In the genomic region with DNA sequence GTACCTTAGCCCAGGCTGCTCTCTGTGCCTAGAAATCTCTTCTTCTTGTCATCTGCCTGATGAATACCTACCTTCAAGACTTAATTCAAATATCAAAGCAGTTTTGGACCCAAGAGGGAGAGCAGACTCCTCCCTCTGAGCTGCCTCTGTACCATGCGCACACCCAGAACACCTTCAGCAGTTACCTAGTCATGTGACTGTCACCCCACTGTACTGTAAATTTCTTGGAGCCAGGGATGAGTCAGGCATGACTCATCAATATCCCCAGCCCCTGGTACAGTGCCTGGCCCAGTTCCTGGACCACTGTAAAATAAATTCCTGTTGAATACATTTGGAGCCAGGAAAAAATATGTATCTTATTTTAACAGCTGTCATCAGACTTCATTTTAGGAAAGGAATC, we compare ENCODE assay signal across 7 cellular contexts.
DNase-seq lines count a peak whose midpoint lies in the region; ATAC-seq, FAIRE-seq and TF ChIP-seq lines count a peak whose summit lies in the region.
"Not testable (repeated sequence)": the region's sequence is repeated elsewhere in the genome, so short reads cannot be mapped to it uniquely, and the experiment has no call there.

No MANE protein-coding gene starts in this region.

- H3K14ac ChIP-seq in IMR-90 (replicated peaks; ENCODE audit: low read depth, low read length) = not testable (repeated sequence)

- H3K9me3 ChIP-seq in A549; IMR-90 (ENCODE audit: control insufficient read depth, insufficient read depth, low read length); PC-3 (ENCODE audit: low read length); RWPE2 (ENCODE audit: severe bottlenecking); K562 (replicated peaks; ENCODE audit: control insufficient read depth, insufficient read depth, low read depth, low read length); endothelial cell of umbilical vein (replicated peaks; ENCODE audit: control insufficient read depth, insufficient read depth, low read length); HepG2 (ENCODE audit: low read length): not testable (repeated sequence)

- CTCF ChIA-PET in A549 (lab: Yijun Ruan, JAX); IMR-90 (lab: Yijun Ruan, JAX); PC-3 (lab: Charles Lee); K562 (lab: Yijun Ruan, JAX; ENCODE audit: low intra/inter-chr PET ratio); HepG2 (lab: Yijun Ruan, JAX; ENCODE audit: low intra/inter-chr PET ratio, low total read pairs): not testable (repeated sequence)
- CTCF ChIA-PET in endothelial cell of umbilical vein (lab: Charles Lee) = interaction anchor here (1.3 kb wide), 1 partner anchor 328 kb away, joined by 4 read pairs; no protein-coding TSS in a partner anchor

- not testable (repeated sequence) for H3K27me3 ChIP-seq in IMR-90 (ENCODE audit: control insufficient read depth, insufficient read depth, low read length); PC-3 (ENCODE audit: low read length); RWPE2 (ENCODE audit: insufficient read depth, poor library complexity, severe bottlenecking); K562 (ENCODE audit: control insufficient read depth in 2 of 2, insufficient read depth in 2 of 2, low read length in 2 of 2); endothelial cell of umbilical vein (ENCODE audit: control insufficient read depth in 2 of 2, insufficient read depth in 2 of 2, low read length in 2 of 2); HepG2 (ENCODE audit: control insufficient read depth in 1 of 2, insufficient read depth in 2 of 2, low read length in 2 of 2)

- not testable (repeated sequence) for H3K18ac ChIP-seq in IMR-90 (ENCODE audit: low read depth, low read length)

- H4K91ac ChIP-seq in IMR-90 (ENCODE audit: insufficient read depth, low read depth, low read length) = not testable (repeated sequence)

- not testable (repeated sequence) for H3K4me3 ChIP-seq in A549; IMR-90 (ENCODE audit: insufficient read depth, low read depth, low read length); PC-3 (ENCODE audit: low read length); RWPE2 (ENCODE audit: severe bottlenecking); K562; endothelial cell of umbilical vein (replicated peaks in 1 of 3; ENCODE audit: insufficient read depth in 1 of 3, low read depth in 1 of 3, low read length in 3 of 3); HepG2 (replicated peaks in 1 of 3; ENCODE audit: insufficient read depth in 1 of 3, low read depth in 2 of 3, low read length in 3 of 3)

- not testable (repeated sequence) for H3K9me1 ChIP-seq in IMR-90 (ENCODE audit: insufficient read depth, low read length); K562 (ENCODE audit: control insufficient read depth, insufficient read depth, low read length); endothelial cell of umbilical vein (replicated peaks; ENCODE audit: control insufficient read depth, extremely low read depth, insufficient read depth, low read length)

- not testable (repeated sequence) for H2AFZ ChIP-seq in IMR-90 (replicated peaks; ENCODE audit: low read length, poor library complexity); PC-3 (ENCODE audit: low read length); endothelial cell of umbilical vein (ENCODE audit: low read depth, low read length); HepG2 (ENCODE audit: low read length)
- H2AFZ ChIP-seq in K562 (ENCODE audit: low read depth, low read length) = peak overlapping the region; percentile 49

- not testable (repeated sequence) for DNase-seq in A549 (ENCODE audit: low read depth in 1 of 2, low spot score in 1 of 2); IMR-90; PC-3; RWPE2 (ENCODE audit: low spot score); endothelial cell of umbilical vein (ENCODE audit: low read depth, low spot score); HepG2 (ENCODE audit: low spot score)
- peak in 1 of 4 experiments; percentile 16 for DNase-seq in K562 (ENCODE audit: extremely low read depth in 1 of 4, low spot score in 3 of 4)

- WGBS in A549 (ENCODE audit: missing lambda C conversion rate) = 89% methylated on average over 1 of the region's 1 CpG
- WGBS in IMR-90 (ENCODE audit: extremely low coverage in 2 of 2, insufficient read length in 1 of 2), 2 experiments = no CpG with 5 or more reads among the region's 1 CpG
- WGBS in K562 (ENCODE audit: insufficient coverage, low coverage, missing lambda C conversion rate) = no CpG with 5 or more reads among the region's 1 CpG
- no CpG with 5 or more reads among the region's 1 CpG for WGBS in HepG2 (ENCODE audit: low lambda C conversion rate)

- not testable (repeated sequence) for FAIRE-seq in A549 (lab: Jason Lieb, UNC); HepG2 (lab: Jason Lieb, UNC)
- FAIRE-seq in K562 (lab: Jason Lieb, UNC) (peak; percentile 98), endothelial cell of umbilical vein (lab: Jason Lieb, UNC) (peak; percentile 77)

- not testable (repeated sequence) for H3K9ac ChIP-seq in IMR-90 (ENCODE audit: low read depth, low read length); PC-3 (ENCODE audit: low read length); K562 (ENCODE audit: insufficient read depth in 1 of 2, low read depth in 2 of 2, low read length in 2 of 2); endothelial cell of umbilical vein (replicated peaks; ENCODE audit: extremely low read depth, insufficient read depth, low read length); HepG2 (ENCODE audit: insufficient read depth, low read depth, low read length)

- H2BK15ac ChIP-seq in IMR-90 (ENCODE audit: low read depth, low read length) = not testable (repeated sequence)

- H3K4me2 ChIP-seq in A549 = peak overlapping the region; percentile 11; the same call in 1 of the 3 replicates
- H3K4me2 ChIP-seq in IMR-90 (ENCODE audit: low read depth, low read length); PC-3 (ENCODE audit: low read length); K562 (ENCODE audit: insufficient read depth, low read length); endothelial cell of umbilical vein (ENCODE audit: insufficient read depth, low read length); HepG2 (ENCODE audit: low read depth, low read length): not testable (repeated sequence)

- H4K5ac ChIP-seq in IMR-90 (ENCODE audit: low read depth, low read length) = not testable (repeated sequence)

- H3K9me2 ChIP-seq in PC-3 (replicated peaks; ENCODE audit: low read length) = not testable (repeated sequence)

- POLR2A ChIA-PET in A549 (lab: Yijun Ruan, JAX); IMR-90 (lab: Charles Lee; ENCODE audit: unreplicated experiment); PC-3 (lab: Charles Lee; ENCODE audit: unreplicated experiment); K562 (lab: Yijun Ruan, JAX); endothelial cell of umbilical vein (lab: Charles Lee); HepG2 (lab: Yijun Ruan, JAX): not testable (repeated sequence)

- BruUV-seq in IMR-90 (replicated peaks; lab: Mats Ljungman, UMichigan); PC-3 (replicated peaks; lab: Mats Ljungman, UMichigan); K562 (replicated peaks; lab: Mats Ljungman, UMichigan); endothelial cell of umbilical vein (replicated peaks; lab: Mats Ljungman, UMichigan); HepG2 (replicated peaks; lab: Mats Ljungman, UMichigan): not testable (repeated sequence)

- peak overlapping the region in 1 of 2 experiments; percentile 49; a peak in 1 of 6 replicates for H3K27ac ChIP-seq in A549
- not testable (repeated sequence) for H3K27ac ChIP-seq in IMR-90 (ENCODE audit: insufficient read depth, low read length); PC-3 (ENCODE audit: low read length); RWPE2 (ENCODE audit: poor library complexity, severe bottlenecking); endothelial cell of umbilical vein (ENCODE audit: insufficient read depth, low read depth, low read length); HepG2 (ENCODE audit: extremely low read length, insufficient read depth, low read length)
- H3K27ac ChIP-seq in K562 (ENCODE audit: extremely low read depth, low read depth, low read length) = peak overlapping the region; percentile 56; the same call in 2 of the 3 replicates

- H2BK120ac ChIP-seq in IMR-90 (ENCODE audit: low read depth, low read length) = not testable (repeated sequence)

- not testable (repeated sequence) for H3K4me1 ChIP-seq in A549; IMR-90 (ENCODE audit: control insufficient read depth, insufficient read depth, low read length); PC-3 (ENCODE audit: insufficient read depth, low read length); RWPE2 (ENCODE audit: insufficient read depth, poor library complexity, severe bottlenecking); endothelial cell of umbilical vein (ENCODE audit: control insufficient read depth, extremely low read depth, insufficient read depth, low read length); HepG2 (ENCODE audit: insufficient read depth, low read length)
- peaks cover 0 to 11% of the 10 kb centered on the region in 2 experiments; a peak in 2 of 5 replicates for H3K4me1 ChIP-seq in K562 (replicated peaks in 1 of 2; ENCODE audit: control insufficient read depth in 2 of 2, insufficient read depth in 2 of 2, low read length in 2 of 2)

- not testable (repeated sequence) for H3K56ac ChIP-seq in IMR-90 (ENCODE audit: extremely low read depth, insufficient read depth, low read length)

- not testable (repeated sequence) for TF ChIP-seq EP300 in A549 (IDR thresholded peaks at IDR 0.05); HepG2 (IDR thresholded peaks at IDR 0.05; ENCODE audit: low read depth in 2 of 2, low read length in 2 of 2); HepG2 (CRISPR knock-in tag; IDR thresholded peaks at IDR 0.05; ENCODE audit: borderline replicate concordance)
- TF ChIP-seq EP300 in K562 (IDR thresholded peaks at IDR 0.05; ENCODE audit: low read length) = peak; percentile 32; the same call in 1 of the 2 replicates

- H2AK9ac ChIP-seq in IMR-90 (replicated peaks; ENCODE audit: low read depth, low read length, poor library complexity) = not testable (repeated sequence)

- not testable (repeated sequence) for H2AK5ac ChIP-seq in IMR-90 (ENCODE audit: low read depth, low read length)

- TF ChIP-seq POLR2A in A549 (IDR thresholded peaks at IDR 0.05; ENCODE audit: low read length); IMR-90 (IDR thresholded peaks at IDR 0.05; ENCODE audit: low read depth, low read length); K562 (conservative IDR thresholded peaks at IDR 0.05); endothelial cell of umbilical vein (IDR thresholded peaks at IDR 0.05; ENCODE audit: low read depth, low read length); HepG2 (IDR thresholded peaks at IDR 0.05; ENCODE audit: insufficient read depth in 1 of 2, low read depth in 2 of 2, low read length in 2 of 2): not testable (repeated sequence)

- H4K8ac ChIP-seq in IMR-90 (ENCODE audit: low read depth in 2 of 2, low read length in 2 of 2) = not testable (repeated sequence)

- H3K79me1 ChIP-seq in IMR-90 (ENCODE audit: low read depth in 1 of 2, low read length in 2 of 2) = not testable (repeated sequence)

- not testable (repeated sequence) for H3F3A ChIP-seq in PC-3 (ENCODE audit: low read length, unreplicated experiment)

- not testable (repeated sequence) for H2BK5ac ChIP-seq in IMR-90 (ENCODE audit: low read depth, low read length, poor library complexity, severe bottlenecking)

- in situ Hi-C loops in IMR-90 (cut with MboI; ENCODE audit: low sequenced_read_pairs); HepG2 (cut with HindIII; ENCODE audit: extremely low pct_ligation_motif_present, low pct_unique_long_range_greater_than_20kb): not testable (repeated sequence)
- in situ Hi-C loops in K562 (cut with MboI) = loop anchor here (25.0 kb wide), 2 partner anchors 1043 to 1157 kb away; no protein-coding TSS in a partner anchor

- intact Hi-C loops in IMR-90 (cut with micrococcal nuclease); PC-3 (cut with micrococcal nuclease); K562 (cut with micrococcal nuclease); endothelial cell of umbilical vein (cut with micrococcal nuclease); HepG2 (cut with micrococcal nuclease; ENCODE audit: unreplicated experiment): not testable (repeated sequence)

- not testable (repeated sequence) for TF ChIP-seq RAD21 in A549 (conservative IDR thresholded peaks at IDR 0.05 in 1 of 2, IDR thresholded peaks at IDR 0.05 in 1 of 2); IMR-90 (IDR thresholded peaks at IDR 0.05; ENCODE audit: low read length); K562 (CRISPR knock-in tag; conservative IDR thresholded peaks at IDR 0.05 in 1 of 2, IDR thresholded peaks at IDR 0.05 in 1 of 2); HepG2 (CRISPR knock-in tag; IDR thresholded peaks at IDR 0.05)

- TF ChIP-seq CTCF in A549 (IDR thresholded peaks at IDR 0.05); IMR-90 (conservative IDR thresholded peaks at IDR 0.05; ENCODE audit: low read depth, low read length); PC-3 (conservative IDR thresholded peaks at IDR 0.05; ENCODE audit: low read depth, low read length); RWPE2 (IDR thresholded peaks at IDR 0.05; ENCODE audit: poor library complexity, severe bottlenecking); K562 (IDR thresholded peaks at IDR 0.05 in 2 of 3, conservative IDR thresholded peaks at IDR 0.05 in 1 of 3; ENCODE audit: insufficient read depth in 2 of 3, low read depth in 1 of 3, low read length in 3 of 3); endothelial cell of umbilical vein (IDR thresholded peaks at IDR 0.05; ENCODE audit: extremely low read depth in 1 of 2, insufficient read depth in 1 of 2, low read depth in 1 of 2, low read length in 2 of 2); HepG2 (CRISPR knock-in tag; IDR thresholded peaks at IDR 0.05): not testable (repeated sequence)

- ATAC-seq in A549 (peak in 1 of 2 experiments; percentile 67; a peak in 3 of 6 replicates), IMR-90 (ENCODE audit: low read depth) (peak; percentile 27; the same call in 1 of the 2 replicates), PC-3 (peak; percentile 54; the same call in 1 of the 2 replicates), RWPE2 (ENCODE audit: low read depth) (peak; percentile 46; the same call in 1 of the 3 replicates), K562 (peak; percentile 90)
- ATAC-seq in HepG2 = not testable (repeated sequence)

- not testable (repeated sequence) for H3K79me2 ChIP-seq in PC-3 (ENCODE audit: low read length); K562 (ENCODE audit: control insufficient read depth, insufficient read depth, low read length); endothelial cell of umbilical vein (ENCODE audit: control insufficient read depth, insufficient read depth, low read length); HepG2 (ENCODE audit: insufficient read depth, low read length)

- H2BK20ac ChIP-seq in IMR-90 (ENCODE audit: low read depth, low read length) = not testable (repeated sequence)

- not testable (repeated sequence) for H3K23ac ChIP-seq in IMR-90 (ENCODE audit: low read depth, low read length)

- H4K20me1 ChIP-seq in IMR-90 (ENCODE audit: insufficient read depth, low read length); PC-3 (ENCODE audit: low read length); K562 (replicated peaks; ENCODE audit: control insufficient read depth, insufficient read depth, low read length); endothelial cell of umbilical vein (replicated peaks; ENCODE audit: control insufficient read depth, extremely low read depth, insufficient read depth, low read length); HepG2 (ENCODE audit: insufficient read depth, low read length): not testable (repeated sequence)

- dilution Hi-C loops in IMR-90 (cut with HindIII; ENCODE audit: low sequenced_read_pairs, unreplicated experiment); endothelial cell of umbilical vein (cut with MboI; ENCODE audit: extremely low pct_ligation_motif_present, low sequenced_read_pairs): not testable (repeated sequence)

- H3K36me3 ChIP-seq in IMR-90 (ENCODE audit: control insufficient read depth, insufficient read depth, low read length); PC-3 (ENCODE audit: low read depth, low read length); RWPE2 (ENCODE audit: low read depth); K562 (ENCODE audit: control insufficient read depth, insufficient read depth, low read length); endothelial cell of umbilical vein (ENCODE audit: control insufficient read depth in 2 of 2, extremely low read depth in 1 of 2, insufficient read depth in 2 of 2, low read length in 2 of 2); HepG2 (replicated peaks in 1 of 2; ENCODE audit: control insufficient read depth in 1 of 2, insufficient read depth in 2 of 2, low read length in 2 of 2): not testable (repeated sequence)

- not testable (repeated sequence) for H3K4ac ChIP-seq in IMR-90 (ENCODE audit: low read depth, low read length)
